In the genomic region with DNA sequence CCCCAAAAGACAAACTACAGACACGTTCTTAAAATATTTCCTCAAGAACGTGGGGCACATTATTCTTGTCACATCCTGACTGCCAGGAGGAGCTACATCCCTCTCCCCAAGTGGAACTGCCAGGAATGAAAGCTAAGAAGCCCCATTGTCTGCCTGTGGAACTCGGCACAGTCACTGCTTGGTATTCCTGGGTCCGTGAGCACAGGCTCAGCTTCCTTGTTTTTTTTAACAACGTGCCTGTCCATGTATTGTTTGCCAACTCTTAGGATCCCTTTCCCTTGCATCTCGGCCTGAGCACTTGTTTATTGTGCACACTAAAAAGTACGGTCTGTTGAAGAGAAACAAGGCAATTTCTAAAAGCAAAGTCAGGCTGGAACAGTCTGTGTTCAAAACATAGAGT, we compare ENCODE assay signal across 10 cellular contexts. TPM values are rescaled to one million over a fixed set of nuclear protein-coding genes. Genes with fewer than 3 reads are reported as not detected.
DNase-seq lines count a peak whose midpoint lies in the region; ATAC-seq and TF ChIP-seq lines count a peak whose summit lies in the region.
"Had no signal": no experiment of that assay in that cellular context is flagged by ENCODE, and none has a peak within 500 bp of the region (broad histone marks: within the 10 kb centered on the region; RNA-seq: fewer than 3 reads in every experiment).

No MANE protein-coding gene starts in this region.

- H3K27ac ChIP-seq in adrenal gland: peak overlapping the region in 3 of 5 donors; percentile 30 to 80 (median 62)
- H3K27ac ChIP-seq in heart right ventricle: peak overlapping the region in 8 of 10 donors; percentile 2 to 70 (median 47)

- peak; percentile 26 for DNase-seq in COLO668 (lab: John Stamatoyannopoulos, UW; ENCODE audit: unreplicated experiment)
- peak in 1 of 7 donors; percentile 25 for DNase-seq in adrenal gland
- no peak for DNase-seq in heart right ventricle
- peak in 49 of 56 donors; percentile 7 to 83 (median 57) for DNase-seq in nucleus accumbens (lab: John Stamatoyannopoulos, UW)
- DNase-seq in NCI-H1694 (lab: John Stamatoyannopoulos, UW): no peak
- DNase-seq in NCI-H510A treated with DMSO at 0.1 percent for 48 hours (lab: John Stamatoyannopoulos, UW): no peak
- DNase-seq in activated naive CD8-positive, alpha-beta T cell treated with anti-CD3 and anti-CD28 coated beads for 36 hours: no peak
- DNase-seq in stimulated activated naive B cell treated with anti-CD40 and anti-IgM and Interleukin-4, amounts not matched to agents 10 μg/mL and 1 μg/mL and 100 μg/mL, for 72 hours: no peak
- DNase-seq: NCI-H1930 had no signal

- no peak overlapping the region for H3K4me3 ChIP-seq in adrenal gland
- H3K4me3 ChIP-seq in heart right ventricle: peak overlapping the region in 2 of 10 donors; percentile 6 to 19

- H3K27me3 Mint-ChIP-seq in activated naive CD8-positive, alpha-beta T cell treated with anti-CD3 and anti-CD28 coated beads for 36 hours: peaks cover 4% of the 10 kb centered on the region
- peaks cover 25 to 33% of the 10 kb centered on the region in 2 donors for H3K27me3 Mint-ChIP-seq in stimulated activated naive B cell treated with anti-CD40 and anti-IgM and Interleukin-4, amounts not matched to agents 10 μg/mL and 1 μg/mL and 100 μg/mL, for 72 hours

- H3K9me3 ChIP-seq in adrenal gland (replicated peaks in 1 of 3) (no peaks in the 10 kb centered on the region), heart right ventricle (peaks cover 0 to 15% (median 0%) of the 10 kb centered on the region in 11 donors)

- no peak overlapping the region for H3K27ac Mint-ChIP-seq in activated naive CD8-positive, alpha-beta T cell treated with anti-CD3 and anti-CD28 coated beads for 36 hours
- H3K27ac Mint-ChIP-seq in stimulated activated naive B cell treated with anti-CD40 and anti-IgM and Interleukin-4, amounts not matched to agents 10 μg/mL and 1 μg/mL and 100 μg/mL, for 72 hours: no peak overlapping the region
- H3K27ac Mint-ChIP-seq: activated naive CD4-positive, alpha-beta T cell treated with anti-CD3 and anti-CD28 coated beads, Interleukin-2, amount 50 U/mL, for 24 hours had no signal

- H3K4me1 ChIP-seq in adrenal gland (replicated peaks in 1 of 2) (peaks cover 11 to 31% of the 10 kb centered on the region in 2 donors), heart right ventricle (peaks cover 0 to 26% (median 12%) of the 10 kb centered on the region in 9 donors)

- 36 to 46% (median 41%) methylated on average over 7 of the region's 7 CpGs for WGBS in adrenal gland, 4 donors
- 19 to 30% methylated on average over 7 of the region's 7 CpGs for WGBS in heart right ventricle, 2 donors

- no peak overlapping the region for H3K4me3 Mint-ChIP-seq in activated naive CD8-positive, alpha-beta T cell treated with anti-CD3 and anti-CD28 coated beads for 36 hours
- H3K4me3 Mint-ChIP-seq in stimulated activated naive B cell treated with anti-CD40 and anti-IgM and Interleukin-4, amounts not matched to agents 10 μg/mL and 1 μg/mL and 100 μg/mL, for 72 hours: no peak overlapping the region
- H3K4me3 Mint-ChIP-seq: activated naive CD4-positive, alpha-beta T cell treated with anti-CD3 and anti-CD28 coated beads, Interleukin-2, amount 50 U/mL, for 24 hours had no signal

- TF ChIP-seq CTCF in adrenal gland (IDR thresholded peaks at IDR 0.05) (no peak), heart right ventricle (IDR thresholded peaks at IDR 0.05) (no peak)

- intact Hi-C loops in adrenal gland (cut with DNase I): no loop called here
- intact Hi-C loops in heart right ventricle (cut with DNase I): no loop called here

- ATAC-seq in heart right ventricle: peak in 7 of 8 donors; percentile 50 to 70 (median 52)
- no peak for ATAC-seq in stimulated activated naive B cell treated with anti-CD40 and anti-IgM and Interleukin-4, amounts not matched to agents 10 μg/mL and 1 μg/mL and 100 μg/mL, for 72 hours (replicated peaks)

- H3K27me3 ChIP-seq in adrenal gland: no peaks in the 10 kb centered on the region
- no peaks in the 10 kb centered on the region for H3K27me3 ChIP-seq in heart right ventricle

- H3K4me1 Mint-ChIP-seq in activated naive CD8-positive, alpha-beta T cell treated with anti-CD3 and anti-CD28 coated beads for 36 hours: no peaks in the 10 kb centered on the region
- H3K4me1 Mint-ChIP-seq in stimulated activated naive B cell treated with anti-CD40 and anti-IgM and Interleukin-4, amounts not matched to agents 10 μg/mL and 1 μg/mL and 100 μg/mL, for 72 hours: peaks cover 0 to 1% of the 10 kb centered on the region in 2 donors
- H3K4me1 Mint-ChIP-seq: activated naive CD4-positive, alpha-beta T cell treated with anti-CD3 and anti-CD28 coated beads, Interleukin-2, amount 50 U/mL, for 24 hours had no signal

- H3K36me3 ChIP-seq in adrenal gland (replicated peaks in 1 of 2) (no peaks in the 10 kb centered on the region), heart right ventricle (no peaks in the 10 kb centered on the region)

- no peaks in the 10 kb centered on the region for H3K36me3 Mint-ChIP-seq in activated naive CD8-positive, alpha-beta T cell treated with anti-CD3 and anti-CD28 coated beads for 36 hours
- no peaks in the 10 kb centered on the region for H3K36me3 Mint-ChIP-seq in stimulated activated naive B cell treated with anti-CD40 and anti-IgM and Interleukin-4, amounts not matched to agents 10 μg/mL and 1 μg/mL and 100 μg/mL, for 72 hours
- H3K36me3 Mint-ChIP-seq: activated naive CD4-positive, alpha-beta T cell treated with anti-CD3 and anti-CD28 coated beads, Interleukin-2, amount 50 U/mL, for 24 hours had no signal

- no peak for TF ChIP-seq POLR2A in adrenal gland (IDR thresholded peaks at IDR 0.05)

- H3K9me3 Mint-ChIP-seq in activated naive CD8-positive, alpha-beta T cell treated with anti-CD3 and anti-CD28 coated beads for 36 hours: peaks cover 2% of the 10 kb centered on the region
- peaks cover 4% of the 10 kb centered on the region in 2 donors for H3K9me3 Mint-ChIP-seq in stimulated activated naive B cell treated with anti-CD40 and anti-IgM and Interleukin-4, amounts not matched to agents 10 μg/mL and 1 μg/mL and 100 μg/mL, for 72 hours

RNA-seq across cellular contexts. Expression of gene SELENOP, which starts 47.0 kb away (rescaled TPM):
- total RNA-seq in adrenal gland (1,000 to 10,000 TPM in 3 of 8 donors, 100 to 1,000 TPM in 5; 562 to 1,654 (median 906) TPM), heart right ventricle (100 to 1,000 TPM; 149 to 373 (median 181) TPM)
- polyA plus RNA-seq in adrenal gland (100 to 1,000 TPM in 2 of 3 donors, 10 to 100 TPM in 1; 66.0 to 232 (median 127) TPM), heart right ventricle (10 to 100 TPM; 45.9 to 68.8 TPM)
- total RNA-seq in activated naive CD8-positive, alpha-beta T cell treated with anti-CD3 and anti-CD28 coated beads for 36 hours: not detected

Comparison
In these comparisons a context has a peak if more than half of its experiments do, and no peak if none do; other contexts are left out.
1. DNase-seq: peak in COLO668 (single experiment) and nucleus accumbens (49 of 56); none in heart right ventricle (0 of 2), NCI-H1694 (single experiment), NCI-H510A treated with DMSO at 0.1 percent for 48 hours (single experiment), activated naive CD8-positive, alpha-beta T cell treated with anti-CD3 and anti-CD28 coated beads for 36 hours (single experiment) and stimulated activated naive B cell treated with anti-CD40 and anti-IgM and Interleukin-4, amounts not matched to agents 10 μg/mL and 1 μg/mL and 100 μg/mL, for 72 hours (single experiment).
2. ATAC-seq: peak in heart right ventricle (7 of 8); none in stimulated activated naive B cell treated with anti-CD40 and anti-IgM and Interleukin-4, amounts not matched to agents 10 μg/mL and 1 μg/mL and 100 μg/mL, for 72 hours (0 of 2).
3. RNA of gene SELENOP, which starts 47.0 kb away (total RNA-seq): 562 to 1,654 TPM in adrenal gland and 149 to 373 TPM in heart right ventricle; not detected in activated naive CD8-positive, alpha-beta T cell treated with anti-CD3 and anti-CD28 coated beads for 36 hours; every median in the first group is over 100 times any median in the second.